In the genomic region with DNA sequence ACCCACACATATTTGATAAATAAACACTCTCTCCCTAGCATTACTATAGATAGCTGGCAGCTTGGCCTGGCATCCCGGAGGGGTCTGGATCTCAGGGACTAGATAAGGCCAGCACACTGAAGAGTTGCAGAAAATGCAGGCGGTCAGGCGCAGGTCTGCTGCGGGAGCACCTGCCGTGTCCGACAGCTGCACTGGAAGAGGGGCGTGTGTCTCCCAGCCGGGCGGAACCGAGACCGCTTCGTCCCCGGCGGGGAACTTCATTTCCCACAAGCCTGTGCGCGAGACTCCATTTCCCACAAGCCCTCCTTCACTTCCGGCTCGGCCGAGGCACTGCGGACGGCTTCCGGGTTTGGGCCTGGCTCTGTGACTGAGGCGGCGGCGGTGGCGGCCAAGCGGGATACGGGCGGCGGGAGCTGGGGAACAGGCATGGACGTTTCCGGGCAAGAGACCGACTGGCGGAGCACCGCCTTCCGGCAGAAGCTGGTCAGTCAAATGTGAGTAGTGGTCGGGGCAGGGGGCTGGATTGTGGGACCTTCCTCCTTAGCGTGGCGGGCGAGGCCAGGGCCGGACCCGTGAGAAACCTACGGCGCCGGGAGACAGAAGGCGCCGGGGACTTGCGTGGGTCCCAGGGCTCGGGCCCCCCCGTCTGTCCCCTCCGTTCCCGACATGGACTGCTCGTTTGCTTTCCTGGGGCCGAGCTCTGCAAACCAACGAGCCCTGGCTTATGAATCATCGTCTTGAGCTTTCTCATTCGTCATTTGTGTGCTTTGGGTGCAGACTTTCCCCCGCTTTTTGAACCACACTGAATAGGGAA, we compare ENCODE assay signal across 8 cellular contexts. TPM values are rescaled to one million over a fixed set of nuclear protein-coding genes. Genes with fewer than 3 reads are reported as not detected.
DNase-seq lines count a peak whose midpoint lies in the region; ATAC-seq and TF ChIP-seq lines count a peak whose summit lies in the region.

A gene with protein sequence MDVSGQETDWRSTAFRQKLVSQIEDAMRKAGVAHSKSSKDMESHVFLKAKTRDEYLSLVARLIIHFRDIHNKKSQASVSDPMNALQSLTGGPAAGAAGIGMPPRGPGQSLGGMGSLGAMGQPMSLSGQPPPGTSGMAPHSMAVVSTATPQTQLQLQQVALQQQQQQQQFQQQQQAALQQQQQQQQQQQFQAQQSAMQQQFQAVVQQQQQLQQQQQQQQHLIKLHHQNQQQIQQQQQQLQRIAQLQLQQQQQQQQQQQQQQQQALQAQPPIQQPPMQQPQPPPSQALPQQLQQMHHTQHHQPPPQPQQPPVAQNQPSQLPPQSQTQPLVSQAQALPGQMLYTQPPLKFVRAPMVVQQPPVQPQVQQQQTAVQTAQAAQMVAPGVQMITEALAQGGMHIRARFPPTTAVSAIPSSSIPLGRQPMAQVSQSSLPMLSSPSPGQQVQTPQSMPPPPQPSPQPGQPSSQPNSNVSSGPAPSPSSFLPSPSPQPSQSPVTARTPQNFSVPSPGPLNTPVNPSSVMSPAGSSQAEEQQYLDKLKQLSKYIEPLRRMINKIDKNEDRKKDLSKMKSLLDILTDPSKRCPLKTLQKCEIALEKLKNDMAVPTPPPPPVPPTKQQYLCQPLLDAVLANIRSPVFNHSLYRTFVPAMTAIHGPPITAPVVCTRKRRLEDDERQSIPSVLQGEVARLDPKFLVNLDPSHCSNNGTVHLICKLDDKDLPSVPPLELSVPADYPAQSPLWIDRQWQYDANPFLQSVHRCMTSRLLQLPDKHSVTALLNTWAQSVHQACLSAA (plus strand): TSS at position 358 of the 814 bp plus-strand sequence. CDS start 69 bp downstream, at position 427.

- no peak for TF ChIP-seq CTCF in coronary artery (IDR thresholded peaks at IDR 0.05)

- H3K27ac ChIP-seq in coronary artery, result peak within 1 kb of the TSS; percentile 96 to 99

- peak within 1 kb of the TSS; percentile 98 for H3K4me3 ChIP-seq in coronary artery

- H3K36me3 Mint-ChIP-seq in activated CD4-positive, alpha-beta T cell treated with anti-CD3 and anti-CD28 coated beads, Interleukin-2, amount 10 ng/mL, durations not matched to agents 24 days and 14 days (ENCODE audit: low read depth), result peaks cover 31% of the 10 kb centered on the region

- peak; percentile 86 for ATAC-seq in GM19043 (IDR thresholded peaks at IDR 0.05; ENCODE audit: low read depth, unreplicated experiment)
- peak; percentile 80 for ATAC-seq in HG03378 (IDR thresholded peaks at IDR 0.05; ENCODE audit: unreplicated experiment)
- ATAC-seq in left lobe of liver, result peak; percentile 97

- H3K4me3 Mint-ChIP-seq in activated CD4-positive, alpha-beta T cell treated with anti-CD3 and anti-CD28 coated beads, Interleukin-2, amount 10 ng/mL, durations not matched to agents 24 days and 14 days, result peak within 1 kb of the TSS; percentile 96

- intact Hi-C loops in activated CD4-positive, alpha-beta T cell treated with anti-CD3 and anti-CD28 coated beads, Interleukin-2, amount 10 ng/mL, durations not matched to agents 24 days and 14 days (cut with micrococcal nuclease), result loop anchor here (1.0 to 5.0 kb wide), 6 partner anchors 12 to 390 kb away; partner anchors contain the start of genes KLHL22, RANBP1 and TRMT2A

- H3K9me3 Mint-ChIP-seq in activated CD4-positive, alpha-beta T cell treated with anti-CD3 and anti-CD28 coated beads, Interleukin-2, amount 10 ng/mL, durations not matched to agents 24 days and 14 days, result no peaks in the 10 kb centered on the region

- H3K27ac Mint-ChIP-seq in activated CD4-positive, alpha-beta T cell treated with anti-CD3 and anti-CD28 coated beads, Interleukin-2, amount 10 ng/mL, durations not matched to agents 24 days and 14 days, result peak within 1 kb of the TSS; percentile 95

- peaks cover 42% of the 10 kb centered on the region for H3K4me1 Mint-ChIP-seq in activated CD4-positive, alpha-beta T cell treated with anti-CD3 and anti-CD28 coated beads, Interleukin-2, amount 10 ng/mL, durations not matched to agents 24 days and 14 days

- DNase-seq in AML-193 (lab: John Stamatoyannopoulos, UW) (peak; percentile 73 to 77), NCI-H526 treated with DMSO at 0.1 percent for 48 hours (lab: John Stamatoyannopoulos, UW) (peak; percentile 62), coronary artery (ENCODE audit: low spot score) (peak; percentile 91), left lobe of liver (ENCODE audit: low spot score) (peak; percentile 90)
- peak; percentile 97 for DNase-seq in activated CD4-positive, alpha-beta T cell treated with anti-CD3 and anti-CD28 coated beads, Interleukin-2, amount 10 ng/mL, durations not matched to agents 24 days and 14 days
- peak; percentile 83 for DNase-seq in stimulated activated CD4-positive, alpha-beta T cell treated with anti-CD3 and anti-CD28 coated beads, Interleukin-2, amount 100 ng/mL, for 4 hours (ENCODE audit: low read depth)

- H3K27me3 Mint-ChIP-seq in activated CD4-positive, alpha-beta T cell treated with anti-CD3 and anti-CD28 coated beads, Interleukin-2, amount 10 ng/mL, durations not matched to agents 24 days and 14 days, result no peaks in the 10 kb centered on the region

RNA-seq across cellular contexts. Expression of the gene that starts here (rescaled TPM):
- total RNA-seq in activated CD4-positive, alpha-beta T cell treated with anti-CD3 and anti-CD28 coated beads, Interleukin-2, amount 10 ng/mL, durations not matched to agents 24 days and 14 days, result 113 and 117 TPM in 2 replicates
- 26.2 TPM for total RNA-seq in left lobe of liver

Comparison
In these comparisons a context has a peak if more than half of its experiments do, and no peak if none do; other contexts are left out.
1. Peak in every context shown above with its lines: DNase-seq, ATAC-seq, H3K4me3 ChIP-seq and H3K27ac ChIP-seq.